In genomic region chrX:26788402-26788998, GRCh38 we compare ENCODE assay signal across 18 cellular contexts.
DNase-seq lines count a peak whose midpoint lies in the region; ATAC-seq, FAIRE-seq and TF ChIP-seq lines count a peak whose summit lies in the region.
"Had no signal": no experiment of that assay in that cellular context is flagged by ENCODE, and none has a peak within 500 bp of the region (broad histone marks: within the 10 kb centered on the region; RNA-seq: fewer than 3 reads in every experiment).

No MANE protein-coding gene starts in this region.

- DNase-seq in astrocyte (ENCODE audit: low read depth) (no peak), epithelial cell of proximal tubule (ENCODE audit: low read depth) (peak; percentile 7), lung microvascular endothelial cell (ENCODE audit: low read depth in 2 of 2) (peak; percentile 45 to 80), cortex of kidney (lab: John Stamatoyannopoulos, UW) (no peak), ecto neural progenitor cell (ENCODE audit: low spot score) (no peak), AG08395 (ENCODE audit: low spot score) (no peak)
- DNase-seq: CD4-positive, alpha-beta T cell; HFFc6; MV-4-11; NCI-H146; NCI-H2107; NCI-H226; NCI-H526 treated with DMSO at 0.1 percent for 48 hours; OCI-M1 had no signal

- H3K79me2 ChIP-seq in astrocyte (ENCODE audit: insufficient read depth, low read length), result no peaks in the 10 kb centered on the region

- no peaks in the 10 kb centered on the region for H3K36me3 Mint-ChIP-seq in astrocyte (ENCODE audit: low read depth, unreplicated experiment)
- H3K36me3 Mint-ChIP-seq: IgD-negative memory B cell had no signal

- FAIRE-seq in astrocyte (lab: Jason Lieb, UNC), result peak; percentile 52

- no peaks in the 10 kb centered on the region for H3K27me3 ChIP-seq in astrocyte (ENCODE audit: insufficient read depth, low read length)

- H3K9ac ChIP-seq in astrocyte (ENCODE audit: low read length), result no peak overlapping the region

- no peaks in the 10 kb centered on the region for H3K36me3 ChIP-seq in astrocyte (ENCODE audit: insufficient read depth, low read length)

- no peak overlapping the region for H3K27ac ChIP-seq in astrocyte (ENCODE audit: low read depth, low read length)

- no peaks in the 10 kb centered on the region for H3K9me3 ChIP-seq in astrocyte (ENCODE audit: insufficient read depth, low read depth, low read length)

- H3K27ac Mint-ChIP-seq in astrocyte (ENCODE audit: unreplicated experiment), result no peak overlapping the region
- H3K27ac Mint-ChIP-seq: B cell; CD4-positive, alpha-beta T cell; HFFc6; IgD-negative memory B cell had no signal

- no peak overlapping the region for H3K4me3 Mint-ChIP-seq in astrocyte (ENCODE audit: unreplicated experiment)
- H3K4me3 Mint-ChIP-seq: B cell; CD4-positive, alpha-beta T cell; HFFc6; IgD-negative memory B cell had no signal

- H3K4me3 ChIP-seq in astrocyte (ENCODE audit: insufficient read depth, low read depth, low read length) (no peak overlapping the region), epithelial cell of proximal tubule (ENCODE audit: low read depth, low read length) (no peak overlapping the region)

- no peak overlapping the region for H2AFZ ChIP-seq in astrocyte (ENCODE audit: low read depth, low read length)

- H4K20me1 ChIP-seq in astrocyte (ENCODE audit: insufficient read depth, low read length), result no peaks in the 10 kb centered on the region

- no peaks in the 10 kb centered on the region for H3K4me1 ChIP-seq in astrocyte (ENCODE audit: insufficient read depth, low read length)

- H3K9me3 Mint-ChIP-seq in astrocyte (ENCODE audit: unreplicated experiment), result no peaks in the 10 kb centered on the region
- H3K9me3 Mint-ChIP-seq: CD4-positive, alpha-beta T cell; IgD-negative memory B cell had no signal

- H3K4me2 ChIP-seq in astrocyte (ENCODE audit: low read length), result no peak overlapping the region

- no peak for TF ChIP-seq CTCF in astrocyte (IDR thresholded peaks at IDR 0.05; ENCODE audit: insufficient read depth, low read depth, low read length)
- no peak for TF ChIP-seq CTCF in epithelial cell of proximal tubule (conservative IDR thresholded peaks at IDR 0.05; ENCODE audit: low read depth, low read length)

- H3K4me1 Mint-ChIP-seq in astrocyte (ENCODE audit: low read depth, unreplicated experiment), result peaks cover 5% of the 10 kb centered on the region
- H3K4me1 Mint-ChIP-seq: B cell, IgD-negative memory B cell had no signal

- ATAC-seq in HG03342 (IDR thresholded peaks at IDR 0.05; ENCODE audit: unreplicated experiment) (peak; percentile 51), HG02852 (IDR thresholded peaks at IDR 0.05; ENCODE audit: unreplicated experiment) (no peak)

- H3K27me3 Mint-ChIP-seq in astrocyte (ENCODE audit: low read depth, unreplicated experiment), result no peaks in the 10 kb centered on the region
- H3K27me3 Mint-ChIP-seq: B cell; CD4-positive, alpha-beta T cell; IgD-negative memory B cell had no signal

Comparison
In these comparisons a context has a peak if more than half of its experiments do, and no peak if none do; other contexts are left out.
1. DNase-seq: peak in epithelial cell of proximal tubule (single experiment) and lung microvascular endothelial cell (2 of 2); none in astrocyte (single experiment), cortex of kidney (single experiment), ecto neural progenitor cell (single experiment) and AG08395 (single experiment).